ENCODE assay signal across 26 cellular contexts in the genomic region with DNA sequence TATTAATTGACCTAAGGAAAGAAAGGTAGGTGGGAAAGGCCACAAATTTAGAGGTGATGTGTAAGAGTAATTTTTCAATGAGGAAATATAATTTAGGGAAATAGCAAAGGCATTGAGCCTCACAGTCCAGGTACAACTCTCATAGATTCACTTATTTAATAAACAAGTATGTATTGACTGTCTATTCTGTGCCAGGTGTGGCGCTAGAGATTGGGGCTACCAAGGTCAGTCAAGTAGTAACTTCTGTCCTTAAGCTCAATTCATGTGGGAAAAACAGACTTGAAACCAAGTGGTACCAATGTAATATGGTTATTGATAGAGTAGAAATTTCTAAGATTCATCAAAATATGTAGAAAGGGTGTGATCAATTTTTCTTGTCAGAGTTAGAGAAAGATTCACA.
"Had no signal": no experiment of that assay in that cellular context is flagged by ENCODE, and none has a peak within 500 bp of the region (broad histone marks: within the 10 kb centered on the region; RNA-seq: fewer than 3 reads in every experiment).

No MANE protein-coding gene starts in this region.

- H3K27ac ChIP-seq: left lung, lower lobe of right lung, neutrophil, ovary, right atrium auricular region, right lobe of liver, tibial nerve, uterus had no signal

- ATAC-seq: left colon; left lung; lower lobe of right lung; naive thymus-derived CD8-positive, alpha-beta T cell; right lobe of liver; stimulated activated memory B cell treated with anti-CD40 and anti-IgM and Interleukin-4, amounts not matched to agents 10 μg/mL and 1 μg/mL and 100 μg/mL, for 72 hours; stimulated activated naive CD8-positive, alpha-beta T cell treated with anti-CD3 and anti-CD28 coated beads, Interleukin-15, amount 100 ng/mL, for 72 hours had no signal

- H3K9me3 ChIP-seq: left lung, lower lobe of right lung, neutrophil, ovary, right atrium auricular region, right lobe of liver, tibial nerve, uterus had no signal

- H3K4me3 ChIP-seq: left lung, lower lobe of right lung, ovary, right atrium auricular region, right lobe of liver, tibial nerve, uterus had no signal

- H3K27me3 ChIP-seq: ovary, right atrium auricular region, right lobe of liver, tibial nerve, uterus had no signal

- H3K4me1 ChIP-seq: left lung, lower lobe of right lung, right atrium auricular region, right lobe of liver, uterus had no signal

- FAIRE-seq: islet of Langerhans, kidney had no signal

- DNase-seq: hypothalamus; immature natural killer cell; kidney; left colon; left lung; lower lobe of right lung; mammary epithelial cell; mesenchymal stem cell; naive thymus-derived CD8-positive, alpha-beta T cell; occipital lobe; ovary; right lobe of liver; stimulated activated CD4-positive, alpha-beta T cell treated with anti-CD3 and anti-CD28 coated beads, Interleukin-12 subunit alpha, Interleukin-12 subunit beta, amount 100 ng/mL, for 4 hours; stimulated activated CD4-positive, alpha-beta T cell treated with anti-CD3 and anti-CD28 coated beads, Interleukin-15, amount 100 ng/mL, for 24 hours; stimulated activated CD4-positive, alpha-beta T cell treated with anti-CD3 and anti-CD28 coated beads, Interleukin-2, amount 100 ng/mL, for 24 hours; stimulated activated CD4-positive, alpha-beta T cell treated with anti-CD3 and anti-CD28 coated beads, Interleukin-4, amount 100 ng/mL, for 4 hours; stimulated activated CD8-positive, alpha-beta memory T cell treated with anti-CD3 and anti-CD28 coated beads, Interleukin-4, amount 100 ng/mL, for 48 hours; stimulated activated naive CD4-positive, alpha-beta T cell treated with Interleukin-2 at 50 U/mL for 16 hours; stimulated activated naive CD8-positive, alpha-beta T cell treated with anti-CD3 and anti-CD28 coated beads, Interleukin-15, amount 100 ng/mL, for 72 hours; substantia nigra; uterus had no signal

- H3K36me3 ChIP-seq: left lung, lower lobe of right lung, neutrophil, ovary, right atrium auricular region, right lobe of liver, tibial nerve, uterus had no signal
